In the genomic region with DNA sequence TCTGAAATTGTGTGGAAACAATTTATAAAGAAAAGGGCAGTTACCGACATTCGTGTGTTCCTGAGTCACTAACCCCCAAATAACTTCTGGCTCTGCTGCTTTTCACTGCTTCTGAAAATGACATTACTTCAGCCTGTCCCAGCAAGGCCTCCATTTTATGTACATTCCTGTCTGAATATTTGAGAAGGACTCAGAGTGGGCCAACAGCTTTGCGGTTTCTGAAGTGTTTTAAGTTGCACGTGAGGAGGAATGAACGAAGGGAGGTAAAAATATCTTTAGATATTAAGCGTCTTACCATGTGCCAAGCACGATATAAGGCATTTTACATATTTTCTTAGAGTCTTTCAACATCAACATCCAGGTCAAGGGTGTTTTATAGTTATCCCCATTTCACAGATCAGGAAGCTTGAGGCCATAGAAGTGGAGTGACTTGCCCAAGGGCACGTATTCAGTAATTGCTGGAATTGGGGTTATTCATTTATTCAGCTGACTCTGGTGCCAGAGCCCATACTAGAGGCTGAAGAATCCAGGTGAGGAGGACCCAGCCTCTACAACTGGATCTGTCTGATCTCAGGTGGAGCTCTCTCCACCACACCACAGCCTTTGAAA, we compare ENCODE assay signal across 11 cellular contexts. TPM values are rescaled to one million over a fixed set of nuclear protein-coding genes. Genes with fewer than 3 reads are reported as not detected.
DNase-seq lines count a peak whose midpoint lies in the region; ATAC-seq and TF ChIP-seq lines count a peak whose summit lies in the region.
"Had no signal": no experiment of that assay in that cellular context is flagged by ENCODE, and none has a peak within 500 bp of the region (broad histone marks: within the 10 kb centered on the region; RNA-seq: fewer than 3 reads in every experiment).

No MANE protein-coding gene starts in this region.

- no peaks in the 10 kb centered on the region for H3K27me3 Mint-ChIP-seq in activated T-cell treated with anti-CD3 and anti-CD28 coated beads, Interleukin-2, amount 50 U/mL, for 72 hours (ENCODE audit: low read depth)
- peaks cover 7% of the 10 kb centered on the region for H3K27me3 Mint-ChIP-seq in stimulated activated naive CD8-positive, alpha-beta T cell treated with anti-CD3 and anti-CD28 coated beads, Interleukin-15, amount 100 ng/mL, for 72 hours

- H3K9me3 ChIP-seq in OCI-LY3 (ENCODE audit: insufficient read depth, low read length) = no peaks in the 10 kb centered on the region
- H3K9me3 ChIP-seq: ovary had no signal

- in situ Hi-C loops in GM13976 (cut with MboI; ENCODE audit: low sequenced_read_pairs, unreplicated experiment) = no loop called here

- H3K36me3 ChIP-seq in OCI-LY3 (replicated peaks; ENCODE audit: low read depth, low read length) = no peaks in the 10 kb centered on the region
- H3K36me3 ChIP-seq: ovary had no signal

- ATAC-seq in activated T-cell treated with anti-CD3 and anti-CD28 coated beads, Interleukin-2, amount 50 U/mL, for 72 hours (replicated peaks in 1 of 2) = no peak
- ATAC-seq in stimulated activated naive CD8-positive, alpha-beta T cell treated with anti-CD3 and anti-CD28 coated beads, Interleukin-15, amount 100 ng/mL, for 72 hours = no peak

- peaks cover 13% of the 10 kb centered on the region; the same call in 1 of the 2 replicates for H3K27me3 ChIP-seq in OCI-LY3 (ENCODE audit: low read depth, low read length)
- H3K27me3 ChIP-seq: ovary had no signal

- peaks cover 16% of the 10 kb centered on the region for H3K4me1 ChIP-seq in OCI-LY3 (ENCODE audit: low read length)

- H3K4me2 ChIP-seq in OCI-LY3 (ENCODE audit: low read length) = peak overlapping the region; percentile 88

- no peak for DNase-seq in activated T-cell treated with anti-CD3 and anti-CD28 coated beads, Interleukin-2, amount 50 U/mL, for 72 hours
- DNase-seq in activated T-cell treated with anti-CD3 and anti-CD28 coated beads, Interleukin-2, amount 50 U/mL, for 1 hour = no peak
- DNase-seq in fibroblast of peridontal ligament (ENCODE audit: extremely low read depth) (peak; percentile 10), GM13976 (ENCODE audit: low spot score) (no peak), NCI-H1417 (lab: John Stamatoyannopoulos, UW) (no peak), NCI-H524 treated with DMSO at 0.1 percent for 48 hours (lab: John Stamatoyannopoulos, UW) (no peak)
- no peak for DNase-seq in stimulated activated naive CD8-positive, alpha-beta T cell treated with anti-CD3 and anti-CD28 coated beads, Interleukin-15, amount 100 ng/mL, for 72 hours
- DNase-seq: activated CD8-positive, alpha-beta memory T cell treated with anti-CD3 and anti-CD28 coated beads, Interleukin-2, amount 50 U/mL, for 48 hours; AML-193; ovary had no signal

- peak overlapping the region; percentile 94 for H3K4me3 ChIP-seq in OCI-LY3 (ENCODE audit: low read length)

- H3K9ac ChIP-seq in OCI-LY3 (ENCODE audit: low read length) = no peak overlapping the region

- H3K27ac Mint-ChIP-seq in activated T-cell treated with anti-CD3 and anti-CD28 coated beads, Interleukin-2, amount 50 U/mL, for 72 hours = peak overlapping the region; percentile 71
- H3K27ac Mint-ChIP-seq in stimulated activated naive CD8-positive, alpha-beta T cell treated with anti-CD3 and anti-CD28 coated beads, Interleukin-15, amount 100 ng/mL, for 72 hours = no peak overlapping the region

- peaks cover 34% of the 10 kb centered on the region for H3K4me1 Mint-ChIP-seq in activated T-cell treated with anti-CD3 and anti-CD28 coated beads, Interleukin-2, amount 50 U/mL, for 72 hours (ENCODE audit: low read depth)
- H3K4me1 Mint-ChIP-seq in stimulated activated naive CD8-positive, alpha-beta T cell treated with anti-CD3 and anti-CD28 coated beads, Interleukin-15, amount 100 ng/mL, for 72 hours = peaks cover 50% of the 10 kb centered on the region

- no peaks in the 10 kb centered on the region for H3K36me3 Mint-ChIP-seq in activated T-cell treated with anti-CD3 and anti-CD28 coated beads, Interleukin-2, amount 50 U/mL, for 72 hours (ENCODE audit: insufficient read depth in 2 of 2)

- no peak overlapping the region for H2AFZ ChIP-seq in OCI-LY3 (ENCODE audit: low read depth, low read length)

- no peaks in the 10 kb centered on the region for H3K9me3 Mint-ChIP-seq in activated T-cell treated with anti-CD3 and anti-CD28 coated beads, Interleukin-2, amount 50 U/mL, for 72 hours
- no peaks in the 10 kb centered on the region for H3K9me3 Mint-ChIP-seq in stimulated activated naive CD8-positive, alpha-beta T cell treated with anti-CD3 and anti-CD28 coated beads, Interleukin-15, amount 100 ng/mL, for 72 hours

- no peak overlapping the region for H3K27ac ChIP-seq in OCI-LY3 (ENCODE audit: low read length)

- H4K20me1 ChIP-seq in OCI-LY3 (ENCODE audit: insufficient read depth, low read length) = no peaks in the 10 kb centered on the region

- TF ChIP-seq CTCF in OCI-LY3 (IDR thresholded peaks at IDR 0.05; ENCODE audit: low read depth, low read length) (no peak), GM13976 (IDR thresholded peaks at IDR 0.05; ENCODE audit: borderline replicate concordance, control extremely low read depth, extremely low read depth, insufficient read depth, missing control alignments) (no peak)

- peak overlapping the region; percentile 84 to 91 for H3K4me3 Mint-ChIP-seq in activated T-cell treated with anti-CD3 and anti-CD28 coated beads, Interleukin-2, amount 50 U/mL, for 72 hours
- peak overlapping the region; percentile 36 to 99 for H3K4me3 Mint-ChIP-seq in stimulated activated naive CD8-positive, alpha-beta T cell treated with anti-CD3 and anti-CD28 coated beads, Interleukin-15, amount 100 ng/mL, for 72 hours

- no peaks in the 10 kb centered on the region for H3K79me2 ChIP-seq in OCI-LY3 (ENCODE audit: low read length)

RNA-seq across cellular contexts. Expression of a gene that starts 30.8 kb away (rescaled TPM):
- under 1 TPM; 0.12 to 0.16 TPM for total RNA-seq in activated T-cell treated with anti-CD3 and anti-CD28 coated beads, Interleukin-2, amount 50 U/mL, for 72 hours
